In the genomic region with DNA sequence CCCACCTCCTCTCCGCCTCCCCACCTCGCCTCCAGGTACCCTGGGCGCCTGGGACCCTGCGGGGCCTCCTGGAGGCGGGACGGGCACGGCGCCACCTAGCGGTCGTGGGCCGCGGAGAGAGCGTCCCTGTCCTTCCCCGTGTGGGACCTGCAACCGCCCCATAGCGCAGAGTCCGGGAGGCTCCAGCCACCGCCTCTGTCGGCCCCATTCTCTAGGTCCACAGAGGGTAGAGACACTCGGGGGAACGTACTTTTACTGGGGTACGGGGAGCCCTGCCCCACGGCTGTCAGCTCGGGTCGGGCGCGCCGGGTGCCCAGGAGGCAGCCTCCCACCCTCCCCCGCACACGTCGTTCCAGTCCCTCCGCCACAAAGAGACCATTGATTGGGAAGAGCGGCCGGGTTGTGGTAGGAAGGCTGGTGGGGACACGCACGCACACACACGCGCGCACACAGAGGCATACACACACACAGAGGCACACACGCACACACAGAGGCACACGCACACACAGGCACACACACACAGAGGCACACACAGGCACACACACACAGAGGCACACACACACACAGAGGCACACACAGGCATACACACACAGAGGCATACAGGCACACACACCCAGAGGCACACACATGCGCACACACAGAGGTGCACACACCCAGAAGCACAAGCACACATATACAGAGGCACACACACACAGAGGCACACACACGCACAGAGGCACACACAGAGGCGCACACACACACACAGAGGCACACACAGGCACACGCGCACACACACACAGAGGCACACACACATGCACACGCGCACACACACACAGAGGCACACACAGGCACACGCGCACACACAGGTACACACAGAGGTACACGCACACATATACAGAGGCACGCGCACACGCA, we compare ENCODE assay signal across 8 cellular contexts. TPM values are rescaled to one million over a fixed set of nuclear protein-coding genes. Genes with fewer than 3 reads are reported as not detected.
DNase-seq lines count a peak whose midpoint lies in the region; ATAC-seq and TF ChIP-seq lines count a peak whose summit lies in the region.

No MANE protein-coding gene starts in this region.

- H3K27ac ChIP-seq in HL-60 (replicated peaks): no peak overlapping the region
- H3K27ac ChIP-seq in coronary artery: no peak overlapping the region
- H3K27ac ChIP-seq in lung (ENCODE audit: low read depth in 1 of 2, low read length in 1 of 2): no peak overlapping the region

- H3K4me1 ChIP-seq in lung (ENCODE audit: control insufficient read depth in 2 of 2, insufficient read depth in 2 of 2, low read length in 2 of 2): peaks cover 0 to 10% of the 10 kb centered on the region in 2 donors

- H3K36me3 ChIP-seq in lung (ENCODE audit: control insufficient read depth in 2 of 2, insufficient read depth in 2 of 2, low read length in 2 of 2): no peaks in the 10 kb centered on the region

- DNase-seq in COLO829 (ENCODE audit: low spot score) (peak; percentile 70), HL-60 (ENCODE audit: low read depth in 1 of 2, low spot score in 1 of 2) (peak in 1 of 2 experiments; percentile 51), coronary artery (ENCODE audit: low spot score) (no peak), lung (ENCODE audit: low spot score) (no peak), DMS114 treated with DMSO at 0.1 percent for 48 hours (lab: John Stamatoyannopoulos, UW; ENCODE audit: unreplicated experiment) (no peak), NCI-H1092 treated with DMSO at 0.1 percent for 48 hours (lab: John Stamatoyannopoulos, UW) (no peak)
- peak; percentile 57 for DNase-seq in activated CD4-positive, alpha-beta T cell treated with anti-CD3 and anti-CD28 coated beads, Interleukin-2, amount 50 U/mL, for 1 hour
- DNase-seq in stimulated activated CD8-positive, alpha-beta memory T cell treated with anti-CD3 and anti-CD28 coated beads, Interleukin-4, amount 100 ng/mL, for 1 hour (ENCODE audit: low read depth in 2 of 2, low spot score in 1 of 2): peak; percentile 14 to 29

- peaks cover 0 to 5% of the 10 kb centered on the region in 2 donors for H3K9me3 ChIP-seq in lung (ENCODE audit: control insufficient read depth in 2 of 2, insufficient read depth in 1 of 2, low read length in 1 of 2)

- TF ChIP-seq CTCF in HL-60 (IDR thresholded peaks at IDR 0.05; ENCODE audit: insufficient read depth, low read length): peak; percentile 61
- TF ChIP-seq CTCF in coronary artery (IDR thresholded peaks at IDR 0.05): peak; percentile 61
- TF ChIP-seq CTCF in lung (IDR thresholded peaks at IDR 0.05; ENCODE audit: control extremely low read depth, extremely low read depth): peak; percentile 14

- H3K27me3 ChIP-seq in HL-60 (ENCODE audit: insufficient read depth, poor library complexity, severe bottlenecking) (peaks cover 11% of the 10 kb centered on the region), lung (ENCODE audit: control insufficient read depth, insufficient read depth) (no peaks in the 10 kb centered on the region)

- 15 to 16% methylated on average over 54 of the region's 54 CpGs for WGBS in lung, 2 donors

- no peak overlapping the region for H3K4me3 ChIP-seq in HL-60 (replicated peaks; ENCODE audit: insufficient read depth, low read length)
- peak overlapping the region; percentile 66 for H3K4me3 ChIP-seq in coronary artery
- no peak overlapping the region for H3K4me3 ChIP-seq in lung

- no peak for ATAC-seq in lung (ENCODE audit: insufficient read depth, low FRiP score)

RNA-seq across cellular contexts. Expression of a gene that starts 12.6 kb away (rescaled TPM):
- total RNA-seq in lung: 10 to 100 TPM in 1 of 2 donors, 1 to 10 TPM in 1; 8.6 to 18.3 TPM
- polyA plus RNA-seq in lung: 1 to 10 TPM; 4.7 to 6.1 TPM

Comparison
In these comparisons a context has a peak if more than half of its experiments do, and no peak if none do; other contexts are left out.
1. DNase-seq: peak in COLO829 (single experiment), activated CD4-positive, alpha-beta T cell treated with anti-CD3 and anti-CD28 coated beads, Interleukin-2, amount 50 U/mL, for 1 hour (single experiment) and stimulated activated CD8-positive, alpha-beta memory T cell treated with anti-CD3 and anti-CD28 coated beads, Interleukin-4, amount 100 ng/mL, for 1 hour (2 of 2); none in coronary artery (single experiment), lung (single experiment), DMS114 treated with DMSO at 0.1 percent for 48 hours (single experiment) and NCI-H1092 treated with DMSO at 0.1 percent for 48 hours (single experiment).
2. Peak in every context shown above with its lines, with median percentiles within 50 percentile points of each other: CTCF ChIP-seq.